Comparison of ENCODE assay signal across 19 cellular contexts in the genomic region with DNA sequence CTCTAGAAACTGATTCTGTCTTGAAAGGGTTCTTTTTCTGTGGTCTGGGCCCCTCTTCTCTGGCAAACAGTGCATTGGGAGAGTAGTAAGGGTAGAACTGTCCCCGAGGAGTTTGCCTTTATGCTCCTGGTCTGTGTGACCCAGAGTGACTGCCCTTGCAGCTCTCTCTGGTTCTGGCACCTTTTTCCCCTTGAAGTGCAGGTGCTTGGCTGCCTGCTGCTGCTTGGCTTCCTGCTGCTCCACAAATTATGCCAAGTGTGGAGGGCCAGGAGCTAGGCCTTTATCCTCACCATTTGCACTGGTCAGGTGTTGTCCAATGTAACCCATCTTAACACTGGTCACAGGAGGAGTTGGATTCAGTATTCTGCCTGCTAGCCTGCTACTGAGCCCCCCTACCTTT. TPM values are rescaled to one million over a fixed set of nuclear protein-coding genes. Genes with fewer than 3 reads are reported as not detected.
"Had no signal": no experiment of that assay in that cellular context is flagged by ENCODE, and none has a peak within 500 bp of the region (broad histone marks: within the 10 kb centered on the region; RNA-seq: fewer than 3 reads in every experiment).

No MANE protein-coding gene starts in this region.

- H3K4me1 Mint-ChIP-seq: nephron had no signal

- H3K27me3 ChIP-seq: gastrocnemius medialis, heart right ventricle, left lung, suprapubic skin, upper lobe of right lung had no signal

- H3K4me1 ChIP-seq: heart right ventricle, left lung, suprapubic skin, upper lobe of right lung had no signal

- H3K9me3 Mint-ChIP-seq: activated CD4-positive, alpha-beta T cell treated with anti-CD3 and anti-CD28 coated beads, Interleukin-2, amount 10 ng/mL, durations not matched to agents 7 days and 5 days; activated naive CD4-positive, alpha-beta T cell treated with anti-CD3 and anti-CD28 coated beads for 36 hours; nephron had no signal

- H3K9me3 ChIP-seq: gastrocnemius medialis, heart right ventricle, left lung, psoas muscle, suprapubic skin, upper lobe of right lung had no signal

- H3K27ac ChIP-seq: gastrocnemius medialis, heart right ventricle, left lung, psoas muscle, suprapubic skin, upper lobe of right lung had no signal

- ATAC-seq: left lung, upper lobe of right lung had no signal

- H3K27me3 Mint-ChIP-seq: activated CD4-positive, alpha-beta T cell treated with anti-CD3 and anti-CD28 coated beads, Interleukin-2, amount 10 ng/mL, durations not matched to agents 7 days and 5 days had no signal

- H3K4me3 Mint-ChIP-seq: activated CD4-positive, alpha-beta T cell treated with anti-CD3 and anti-CD28 coated beads, Interleukin-2, amount 10 ng/mL, durations not matched to agents 7 days and 5 days; activated naive CD4-positive, alpha-beta T cell treated with anti-CD3 and anti-CD28 coated beads for 36 hours; nephron had no signal

- H3K27ac Mint-ChIP-seq: activated CD4-positive, alpha-beta T cell treated with anti-CD3 and anti-CD28 coated beads, Interleukin-2, amount 10 ng/mL, durations not matched to agents 7 days and 5 days; activated naive CD4-positive, alpha-beta T cell treated with anti-CD3 and anti-CD28 coated beads for 36 hours; nephron had no signal

- H3K4me3 ChIP-seq: gastrocnemius medialis, heart right ventricle, left lung, psoas muscle, suprapubic skin, upper lobe of right lung had no signal

- DNase-seq: activated CD4-positive, alpha-beta T cell treated with anti-CD3 and anti-CD28 coated beads, Interleukin-2, amount 10 ng/mL, durations not matched to agents 7 days and 5 days; activated CD4-positive, CD25-positive, alpha-beta regulatory T cell; activated CD8-positive, alpha-beta memory T cell treated with anti-CD3 and anti-CD28 coated beads for 24 hours; activated naive CD4-positive, alpha-beta T cell treated with anti-CD3 and anti-CD28 coated beads for 36 hours; effector memory CD4-positive, alpha-beta T cell; gastrocnemius medialis; heart right ventricle; left lung; mesendoderm; psoas muscle; stimulated activated CD4-positive, alpha-beta T cell treated with anti-CD3 and anti-CD28 coated beads, Interleukin-12 subunit alpha, Interleukin-12 subunit beta, amount 100 ng/mL, for 4 hours; stimulated activated naive CD4-positive, alpha-beta T cell treated with Interleukin-2 at 50 U/mL for 16 hours; upper lobe of right lung had no signal

RNA-seq across cellular contexts. Expression of gene LINC00237, which starts 30.9 kb away (rescaled TPM):
- total RNA-seq: activated CD4-positive, alpha-beta T cell treated with anti-CD3 and anti-CD28 coated beads, Interleukin-2, amount 10 ng/mL, durations not matched to agents 7 days and 5 days; activated naive CD4-positive, alpha-beta T cell treated with anti-CD3 and anti-CD28 coated beads for 36 hours; astrocyte; fibroblast of lung; gastrocnemius medialis; heart right ventricle; left lung; omental fat pad; psoas muscle; upper lobe of right lung had no signal
- polyA plus RNA-seq: fibroblast of lung, heart right ventricle, keratinocyte, psoas muscle had no signal
